Comparison of ENCODE assay signal across 8 cellular contexts in genomic region chr4:87390931-87391782, GRCh38. TPM values are rescaled to one million over a fixed set of nuclear protein-coding genes. Genes with fewer than 3 reads are reported as not detected.
DNase-seq lines count a peak whose midpoint lies in the region; ATAC-seq, FAIRE-seq and TF ChIP-seq lines count a peak whose summit lies in the region.

HSD17B11 (minus strand) TSS chr4:87391188; CDS start chr4:87391070, 118 bp downstream.

- peaks cover 3% of the 10 kb centered on the region for H3K4me1 ChIP-seq in keratinocyte (ENCODE audit: control insufficient read depth, extremely low read depth, insufficient read depth, low read length)

- peak in 2 of 3 experiments; percentile 13 to 25 for TF ChIP-seq CTCF in keratinocyte (optimal IDR thresholded peaks at IDR 0.05 in 1 of 3, IDR thresholded peaks at IDR 0.05 in 1 of 3, conservative IDR thresholded peaks at IDR 0.05 in 1 of 3; ENCODE audit: extremely low read depth in 1 of 3, insufficient read depth in 2 of 3, low read length in 3 of 3)

- peak within 1 kb of the TSS; percentile 47 to 93 (median 86) for H3K4me3 ChIP-seq in keratinocyte (ENCODE audit: control insufficient read depth in 2 of 3, extremely low read depth in 1 of 3, insufficient read depth in 2 of 3, low read depth in 1 of 3, low read length in 3 of 3)

- H2AFZ ChIP-seq in keratinocyte (ENCODE audit: control insufficient read depth, low read length): peak within 1 kb of the TSS; percentile 98

- peak; percentile 89 for TF ChIP-seq POLR2A in GM19099 (IDR thresholded peaks at IDR 0.05; ENCODE audit: extremely low read depth, insufficient read length, low read depth)

- H3K9ac ChIP-seq in keratinocyte (ENCODE audit: control insufficient read depth, extremely low read depth, insufficient read depth, low read length): peak within 1 kb of the TSS; percentile 80

- ATAC-seq in HG03432 (IDR thresholded peaks at IDR 0.05; ENCODE audit: unreplicated experiment): peak; percentile 99

- peak within 1 kb of the TSS; percentile 90 for H3K4me2 ChIP-seq in keratinocyte (ENCODE audit: control insufficient read depth, extremely low read depth, insufficient read depth, low read depth, low read length)

- no peaks in the 10 kb centered on the region for H3K27me3 ChIP-seq in keratinocyte (ENCODE audit: control insufficient read depth, extremely low read depth, insufficient read depth, low read length)

- DNase-seq in AML-193 (lab: John Stamatoyannopoulos, UW): peak; percentile 96
- peak; percentile 78 for DNase-seq in NCI-H510A (lab: John Stamatoyannopoulos, UW)
- DNase-seq in activated CD4-positive, alpha-beta T cell treated with anti-CD3 and anti-CD28 coated beads for 1 hour: peak; percentile 70
- peak; percentile 90 for DNase-seq in cerebellum (ENCODE audit: low spot score)
- DNase-seq in keratinocyte (ENCODE audit: low read depth, low spot score): no peak
- peak; percentile 51 to 56 for DNase-seq in stimulated activated CD4-positive, alpha-beta T cell treated with anti-CD3 and anti-CD28 coated beads, Interleukin-15, amount 100 ng/mL, for 1 hour (ENCODE audit: low read depth in 1 of 2, low spot score in 1 of 2)

- dilution Hi-C loops in keratinocyte (cut with MboI; ENCODE audit: extremely low pct_ligation_motif_present, low sequenced_read_pairs): no loop called here

- no peaks in the 10 kb centered on the region for H4K20me1 ChIP-seq in keratinocyte (ENCODE audit: control insufficient read depth, extremely low read depth, insufficient read depth, low read length)

- no peaks in the 10 kb centered on the region for H3K9me1 ChIP-seq in keratinocyte (ENCODE audit: control insufficient read depth, extremely low read depth, insufficient read depth, low read length)

- no peaks in the 10 kb centered on the region for H3K9me3 ChIP-seq in keratinocyte (ENCODE audit: control insufficient read depth, low read depth, low read length)

- FAIRE-seq in keratinocyte (lab: Jason Lieb, UNC): peak; percentile 76

- H3K36me3 ChIP-seq in keratinocyte (ENCODE audit: control insufficient read depth in 2 of 2, extremely low read depth in 1 of 2, insufficient read depth in 2 of 2, low read length in 2 of 2): no peaks in the 10 kb centered on the region

- H3K27ac ChIP-seq in keratinocyte (ENCODE audit: control insufficient read depth, insufficient read depth, low read length): peak within 1 kb of the TSS; percentile 79

- H3K79me2 ChIP-seq in keratinocyte (ENCODE audit: control insufficient read depth, insufficient read depth, low read length): peaks cover 2% of the 10 kb centered on the region

RNA-seq across cellular contexts. Expression of gene HSD17B11, which starts in this region (rescaled TPM):
- 25.1 TPM for total RNA-seq in cerebellum
- 5.6 to 8.5 TPM (median 6.5 TPM) in 3 replicates for polyA plus RNA-seq in keratinocyte
- polyA plus RNA-seq in keratinocyte (2011; ENCODE audit: low read depth): 5.5 TPM
- polyA plus RNA-seq in keratinocyte (2011; cell fraction: cytosol; rRNA removed): 5.0 and 8.0 TPM in 2 replicates
- 4.9 and 8.9 TPM in 2 replicates for polyA plus RNA-seq in keratinocyte (2011; cell fraction: nucleus; rRNA removed)
- 2.1 and 4.8 TPM in 2 replicates for polyA plus RNA-seq in keratinocyte (2012; ENCODE audit: low replicate concordance)
- 0.20 to 5.9 TPM (median 4.6 TPM) in 3 replicates for polyA minus RNA-seq in keratinocyte
- 2.5 TPM for polyA minus RNA-seq in keratinocyte (2011; cell fraction: cytosol; rRNA and poly(A)+ RNA removed)
- polyA minus RNA-seq in keratinocyte (2011; cell fraction: nucleus; rRNA and poly(A)+ RNA removed): 3.0 and 4.0 TPM in 2 replicates
